1 cellular context compared by ENCODE assay signal in the genomic region with DNA sequence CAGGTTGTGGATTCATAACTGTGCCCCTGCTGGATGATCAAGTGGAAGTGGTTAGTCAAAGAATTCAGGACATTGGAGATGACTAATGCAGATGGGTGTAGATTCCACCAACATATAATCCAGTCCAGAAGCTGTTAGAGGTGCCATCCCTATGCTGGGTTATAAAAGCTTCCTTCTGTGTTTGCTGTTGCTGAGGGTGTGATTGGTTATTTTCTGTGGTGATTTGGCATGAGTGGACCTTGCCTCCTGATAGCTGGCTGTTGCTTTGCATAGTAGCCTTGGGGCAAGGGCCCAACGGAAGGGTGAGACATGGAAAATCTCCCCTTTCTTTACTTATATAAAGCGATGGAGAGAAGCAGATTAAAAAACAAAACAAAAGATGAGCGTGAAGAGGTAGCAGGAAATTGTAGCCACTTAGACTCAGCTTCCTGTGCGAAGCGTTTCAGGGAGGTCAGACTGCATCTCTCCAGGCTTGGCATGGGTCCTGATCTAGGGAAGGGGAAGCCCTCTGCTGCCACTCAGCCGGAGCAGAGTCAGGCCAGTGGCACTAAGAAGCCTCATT.
TF ChIP-seq lines count a peak whose summit lies in the region.

No MANE protein-coding gene starts in this region.

TF ChIP-seq in H1, 55 proteins besides CTCF, POLR2A, EP300 and RAD21 (continued from another document):
- TF ChIP-seq, protein P1, sequence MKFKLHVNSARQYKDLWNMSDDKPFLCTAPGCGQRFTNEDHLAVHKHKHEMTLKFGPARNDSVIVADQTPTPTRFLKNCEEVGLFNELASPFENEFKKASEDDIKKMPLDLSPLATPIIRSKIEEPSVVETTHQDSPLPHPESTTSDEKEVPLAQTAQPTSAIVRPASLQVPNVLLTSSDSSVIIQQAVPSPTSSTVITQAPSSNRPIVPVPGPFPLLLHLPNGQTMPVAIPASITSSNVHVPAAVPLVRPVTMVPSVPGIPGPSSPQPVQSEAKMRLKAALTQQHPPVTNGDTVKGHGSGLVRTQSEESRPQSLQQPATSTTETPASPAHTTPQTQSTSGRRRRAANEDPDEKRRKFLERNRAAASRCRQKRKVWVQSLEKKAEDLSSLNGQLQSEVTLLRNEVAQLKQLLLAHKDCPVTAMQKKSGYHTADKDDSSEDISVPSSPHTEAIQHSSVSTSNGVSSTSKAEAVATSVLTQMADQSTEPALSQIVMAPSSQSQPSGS (IDR thresholded peaks at IDR 0.05; ENCODE audit: low read length): no peak
- no peak for TF ChIP-seq NRF1 (IDR thresholded peaks at IDR 0.05; ENCODE audit: low read depth, low read length)
